10 cellular contexts compared by ENCODE assay signal in the genomic region with DNA sequence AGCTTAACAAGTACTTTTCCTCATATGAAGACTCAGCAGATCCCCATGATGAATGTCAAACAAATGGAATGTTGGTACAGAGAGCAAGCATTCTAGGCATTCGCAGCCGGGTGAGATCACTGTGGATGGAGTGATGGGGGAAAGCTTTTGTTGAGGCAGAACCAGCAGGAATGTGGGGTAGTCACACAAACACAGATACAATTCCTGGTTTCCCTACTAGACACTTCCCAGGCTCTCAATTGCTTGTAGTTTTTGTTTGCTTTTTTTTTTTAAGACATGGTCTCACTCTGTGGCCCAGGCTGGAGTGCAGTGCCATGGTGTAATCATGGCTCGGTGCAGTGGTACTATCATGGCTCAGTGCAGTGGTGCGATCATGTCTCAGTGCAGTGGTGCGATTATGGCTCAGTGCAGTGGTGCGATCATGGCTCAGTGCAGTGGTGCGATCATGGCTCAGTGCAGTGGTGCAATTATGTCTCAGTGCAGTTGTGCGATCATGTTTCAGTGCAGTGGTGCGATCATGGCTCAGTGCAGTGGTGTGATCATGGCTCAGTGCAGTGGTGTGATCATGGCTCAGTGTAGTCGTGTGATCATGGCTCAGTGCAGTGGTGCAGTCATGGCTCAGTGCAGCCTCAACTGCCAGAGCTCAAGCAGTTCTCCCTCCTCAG. TPM values are rescaled to one million over a fixed set of nuclear protein-coding genes. Genes with fewer than 3 reads are reported as not detected.
DNase-seq lines count a peak whose midpoint lies in the region; ATAC-seq and TF ChIP-seq lines count a peak whose summit lies in the region.
"Had no signal": no experiment of that assay in that cellular context is flagged by ENCODE, and none has a peak within 500 bp of the region (broad histone marks: within the 10 kb centered on the region; RNA-seq: fewer than 3 reads in every experiment).

No MANE protein-coding gene starts in this region.

- H3K4me3 ChIP-seq in SJCRH30 = no peak overlapping the region
- H3K4me3 ChIP-seq in fibroblast of pulmonary artery (replicated peaks; ENCODE audit: low read depth, low read length) = no peak overlapping the region
- no peak overlapping the region for H3K4me3 ChIP-seq in skeletal muscle cell (ENCODE audit: low read depth, low read length)
- H3K4me3 ChIP-seq: adrenal gland had no signal

- peaks cover 29% of the 10 kb centered on the region for H3K4me1 ChIP-seq in SJCRH30

- no peak for ATAC-seq in HG02623 (IDR thresholded peaks at IDR 0.05; ENCODE audit: unreplicated experiment)

- no peak for TF ChIP-seq CTCF in fibroblast of pulmonary artery (IDR thresholded peaks at IDR 0.05; ENCODE audit: low read length, missing control alignments)

- no peaks in the 10 kb centered on the region for H3K36me3 ChIP-seq in SJCRH30
- H3K36me3 ChIP-seq: adrenal gland had no signal

- DNase-seq in GM04504 (ENCODE audit: low read depth) (peak; percentile 90), SJCRH30 (peak; percentile 46 to 65), fibroblast of pulmonary artery (ENCODE audit: low read depth) (peak; percentile 94), skeletal muscle cell (ENCODE audit: low read depth) (peak; percentile 87), NCI-H2029 (lab: John Stamatoyannopoulos, UW) (no peak), NCI-H2171 (lab: John Stamatoyannopoulos, UW) (no peak)
- no peak for DNase-seq in stimulated activated CD4-positive, alpha-beta T cell treated with anti-CD3 and anti-CD28 coated beads, Interleukin-2, amount 100 ng/mL, for 24 hours
- DNase-seq: adrenal gland, NCI-H1105 treated with DMSO at 0.1 percent for 48 hours had no signal

- H3K27me3 ChIP-seq in SJCRH30 = no peaks in the 10 kb centered on the region
- H3K27me3 ChIP-seq: adrenal gland had no signal

- H3K9me3 ChIP-seq in SJCRH30 (replicated peaks) = no peaks in the 10 kb centered on the region
- H3K9me3 ChIP-seq: adrenal gland had no signal

- peak overlapping the region; percentile 83 for H3K27ac ChIP-seq in SJCRH30

RNA-seq across cellular contexts. Expression of gene IER3, which starts 15.4 kb away (rescaled TPM):
- 19.9 and 22.1 TPM in 2 replicates for total RNA-seq in SJCRH30 (2014; rRNA removed; shearing (Covaris generic))

RNA-seq across cellular contexts. Expression of gene FLOT1, which starts 17.2 kb away (rescaled TPM):
- 87.4 and 92.2 TPM in 2 replicates for total RNA-seq in SJCRH30 (2014; rRNA removed; shearing (Covaris generic))

RNA-seq across cellular contexts. Expression of gene TUBB, which starts 39.6 kb away (rescaled TPM):
- total RNA-seq in SJCRH30 (2014; rRNA removed; shearing (Covaris generic)) = 1,652 and 1,704 TPM in 2 replicates

RNA-seq across cellular contexts. Expression of gene MDC1, which starts 42.6 kb away (rescaled TPM):
- 24.6 and 25.0 TPM in 2 replicates for total RNA-seq in SJCRH30 (2014; rRNA removed; shearing (Covaris generic))

Comparison
In these comparisons a context has a peak if more than half of its experiments do, and no peak if none do; other contexts are left out.
1. DNase-seq: peak in GM04504 (single experiment), SJCRH30 (2 of 2), fibroblast of pulmonary artery (single experiment) and skeletal muscle cell (single experiment); none in NCI-H2029 (single experiment), NCI-H2171 (single experiment) and stimulated activated CD4-positive, alpha-beta T cell treated with anti-CD3 and anti-CD28 coated beads, Interleukin-2, amount 100 ng/mL, for 24 hours (0 of 2).